21 cellular contexts compared by ENCODE assay signal in genomic region chr9:124312290-124313265, GRCh38. TPM values are rescaled to one million over a fixed set of nuclear protein-coding genes. Genes with fewer than 3 reads are reported as not detected.
DNase-seq lines count a peak whose midpoint lies in the region; ATAC-seq and TF ChIP-seq lines count a peak whose summit lies in the region.
"Had no signal": no experiment of that assay in that cellular context is flagged by ENCODE, and none has a peak within 500 bp of the region (broad histone marks: within the 10 kb centered on the region; RNA-seq: fewer than 3 reads in every experiment).

No MANE protein-coding gene starts in this region.

- peaks cover 10% of the 10 kb centered on the region for H3K4me1 Mint-ChIP-seq in dendritic cell treated with granulocyte-macrophage colony-stimulating factor and Interleukin-4, amounts not matched to agents 40 ng/mL and 50 ng/mL, for 4 days (ENCODE audit: low read depth)
- peaks cover 3% of the 10 kb centered on the region for H3K4me1 Mint-ChIP-seq in neural progenitor cell

- H3K36me3 ChIP-seq in DND-41 (ENCODE audit: insufficient read depth, low read length) (no peaks in the 10 kb centered on the region), OCI-LY3 (replicated peaks; ENCODE audit: low read depth, low read length) (peaks cover 69% of the 10 kb centered on the region), neural progenitor cell (no peaks in the 10 kb centered on the region)

- H3K4me2 ChIP-seq in DND-41 (ENCODE audit: insufficient read depth, low read length) (no peak overlapping the region), OCI-LY3 (ENCODE audit: low read length) (no peak overlapping the region), neural progenitor cell (no peak overlapping the region)
- H3K4me2 ChIP-seq: KMS-11 had no signal

- TF ChIP-seq CTCF in DND-41 (IDR thresholded peaks at IDR 0.05; ENCODE audit: borderline replicate concordance, extremely low read depth, low read length, poor library complexity, severe bottlenecking), result peak; percentile 14
- TF ChIP-seq CTCF in OCI-LY3 (IDR thresholded peaks at IDR 0.05; ENCODE audit: low read depth, low read length), result 0 out of 2 replicates have a peak, but pooled peaks have one; percentile 7
- peak; percentile 50 for TF ChIP-seq CTCF in neural progenitor cell (IDR thresholded peaks at IDR 0.05)
- TF ChIP-seq CTCF in omental fat pad (IDR thresholded peaks at IDR 0.05), result no peak

- H3K9ac ChIP-seq in DND-41 (ENCODE audit: low read depth, low read length) (no peak overlapping the region), OCI-LY3 (ENCODE audit: low read length) (no peak overlapping the region), neural progenitor cell (no peak overlapping the region)
- H3K9ac ChIP-seq: GM23248, KMS-11 had no signal

- peaks cover 100% of the 10 kb centered on the region for H3K36me3 Mint-ChIP-seq in dendritic cell treated with granulocyte-macrophage colony-stimulating factor and Interleukin-4, amounts not matched to agents 40 ng/mL and 50 ng/mL, for 4 days (ENCODE audit: low read depth)
- peaks cover 3% of the 10 kb centered on the region for H3K36me3 Mint-ChIP-seq in neural progenitor cell

- no peak overlapping the region for H3K27ac ChIP-seq in DND-41 (ENCODE audit: low read length)
- H3K27ac ChIP-seq in OCI-LY3 (ENCODE audit: low read length), result no peak overlapping the region
- no peak overlapping the region for H3K27ac ChIP-seq in neural progenitor cell
- H3K27ac ChIP-seq: breast epithelium, GM23248, KMS-11 had no signal

- H3K27me3 Mint-ChIP-seq in dendritic cell treated with granulocyte-macrophage colony-stimulating factor and Interleukin-4, amounts not matched to agents 40 ng/mL and 50 ng/mL, for 4 days, result no peaks in the 10 kb centered on the region
- H3K27me3 Mint-ChIP-seq in neural progenitor cell (ENCODE audit: insufficient read depth, low read depth), result no peaks in the 10 kb centered on the region
- H3K27me3 Mint-ChIP-seq: activated B cell treated with CpG ODN at 0.5 μM for 24 hours had no signal

- H3K4me3 ChIP-seq in DND-41 (ENCODE audit: low read depth in 1 of 2, low read length in 2 of 2) (no peak overlapping the region), OCI-LY3 (ENCODE audit: low read length) (no peak overlapping the region), neural progenitor cell (no peak overlapping the region)
- H3K4me3 ChIP-seq: breast epithelium, GM23248 had no signal

- no peak overlapping the region for H3K4me3 Mint-ChIP-seq in dendritic cell treated with granulocyte-macrophage colony-stimulating factor and Interleukin-4, amounts not matched to agents 40 ng/mL and 50 ng/mL, for 4 days
- H3K4me3 Mint-ChIP-seq in neural progenitor cell, result no peak overlapping the region
- H3K4me3 Mint-ChIP-seq: activated B cell treated with CpG ODN at 0.5 μM for 24 hours; activated CD8-positive, alpha-beta T cell treated with anti-CD3 and anti-CD28 coated beads, Interleukin-2, amount 10 ng/mL, durations not matched to agents 7 days and 5 days; activated T-cell treated with anti-CD3 and anti-CD28 coated beads, Interleukin-2, amount 50 U/mL, for 72 hours had no signal

- H3K4me1 ChIP-seq in DND-41 (ENCODE audit: insufficient read depth, low read length), result no peaks in the 10 kb centered on the region
- no peaks in the 10 kb centered on the region for H3K4me1 ChIP-seq in OCI-LY3 (ENCODE audit: low read length)
- no peaks in the 10 kb centered on the region for H3K4me1 ChIP-seq in neural progenitor cell
- H3K4me1 ChIP-seq: breast epithelium had no signal

- in situ Hi-C loops in ACHN (cut with HindIII; ENCODE audit: low pct_ligation_motif_present, low pct_unique_long_range_greater_than_20kb, low sequenced_read_pairs), result no loop called here

- H2AFZ ChIP-seq in DND-41 (ENCODE audit: low read depth, low read length) (no peak overlapping the region), OCI-LY3 (ENCODE audit: low read depth, low read length) (no peak overlapping the region), neural progenitor cell (replicated peaks) (no peak overlapping the region)
- H2AFZ ChIP-seq: GM23248 had no signal

- peak overlapping the region; percentile 39 for H3K27ac Mint-ChIP-seq in dendritic cell treated with granulocyte-macrophage colony-stimulating factor and Interleukin-4, amounts not matched to agents 40 ng/mL and 50 ng/mL, for 4 days
- H3K27ac Mint-ChIP-seq in neural progenitor cell, result no peak overlapping the region
- H3K27ac Mint-ChIP-seq: activated B cell treated with CpG ODN at 0.5 μM for 24 hours; activated CD8-positive, alpha-beta T cell treated with anti-CD3 and anti-CD28 coated beads, Interleukin-2, amount 10 ng/mL, durations not matched to agents 7 days and 5 days; activated T-cell treated with anti-CD3 and anti-CD28 coated beads, Interleukin-2, amount 50 U/mL, for 72 hours had no signal

- no peaks in the 10 kb centered on the region for H3K79me2 ChIP-seq in DND-41 (ENCODE audit: insufficient read depth, low read length)
- peaks cover 43% of the 10 kb centered on the region for H3K79me2 ChIP-seq in OCI-LY3 (ENCODE audit: low read length)
- H3K79me2 ChIP-seq in neural progenitor cell (ENCODE audit: low read depth), result no peaks in the 10 kb centered on the region

- H4K20me1 ChIP-seq in DND-41 (ENCODE audit: insufficient read depth, low read length), result no peaks in the 10 kb centered on the region
- H4K20me1 ChIP-seq in OCI-LY3 (ENCODE audit: insufficient read depth, low read length), result peaks cover 64% of the 10 kb centered on the region
- peaks cover 6% of the 10 kb centered on the region for H4K20me1 ChIP-seq in neural progenitor cell (ENCODE audit: low read depth)

- no peaks in the 10 kb centered on the region for H3K9me3 ChIP-seq in DND-41 (ENCODE audit: insufficient read depth, low read length, severe bottlenecking)
- no peaks in the 10 kb centered on the region for H3K9me3 ChIP-seq in OCI-LY3 (ENCODE audit: insufficient read depth, low read length)
- no peaks in the 10 kb centered on the region for H3K9me3 ChIP-seq in neural progenitor cell (ENCODE audit: low read depth)
- H3K9me3 ChIP-seq: breast epithelium had no signal

- no peaks in the 10 kb centered on the region for H3F3A ChIP-seq in neural progenitor cell (ENCODE audit: low read depth)

- intact Hi-C loops in dendritic cell treated with granulocyte-macrophage colony-stimulating factor and Interleukin-4, amounts not matched to agents 40 ng/mL and 50 ng/mL, for 4 days (cut with micrococcal nuclease), result no loop called here

- ATAC-seq in DND-41 (ENCODE audit: insufficient read depth, low read depth), result no peak
- no peak for ATAC-seq in HG02798 (IDR thresholded peaks at IDR 0.05; ENCODE audit: poor library complexity, unreplicated experiment)
- ATAC-seq in GM21447 (IDR thresholded peaks at IDR 0.05; ENCODE audit: unreplicated experiment), result no peak
- no peak for ATAC-seq in omental fat pad (ENCODE audit: low FRiP score)
- ATAC-seq: activated CD8-positive, alpha-beta T cell treated with anti-CD3 and anti-CD28 coated beads, Interleukin-2, amount 10 ng/mL, durations not matched to agents 7 days and 5 days; activated T-cell treated with anti-CD3 and anti-CD28 coated beads, Interleukin-2, amount 50 U/mL, for 72 hours; left cardiac atrium had no signal

- H3K27me3 ChIP-seq in DND-41 (ENCODE audit: insufficient read depth, low read length, poor library complexity) (no peaks in the 10 kb centered on the region), OCI-LY3 (ENCODE audit: low read depth, low read length) (no peaks in the 10 kb centered on the region), neural progenitor cell (no peaks in the 10 kb centered on the region)
- H3K27me3 ChIP-seq: breast epithelium had no signal

- no peaks in the 10 kb centered on the region for H3K9me3 Mint-ChIP-seq in dendritic cell treated with granulocyte-macrophage colony-stimulating factor and Interleukin-4, amounts not matched to agents 40 ng/mL and 50 ng/mL, for 4 days
- no peaks in the 10 kb centered on the region for H3K9me3 Mint-ChIP-seq in neural progenitor cell
- H3K9me3 Mint-ChIP-seq: activated B cell treated with CpG ODN at 0.5 μM for 24 hours; activated T-cell treated with anti-CD3 and anti-CD28 coated beads, Interleukin-2, amount 50 U/mL, for 72 hours had no signal

- DNase-seq in DND-41 (no peak), neural progenitor cell (ENCODE audit: low spot score) (peak; percentile 45), ACHN (no peak), omental fat pad (ENCODE audit: low spot score) (no peak)
- DNase-seq: activated B cell treated with CpG ODN at 0.5 μM for 24 hours; activated CD8-positive, alpha-beta T cell treated with anti-CD3 and anti-CD28 coated beads, Interleukin-2, amount 10 ng/mL, durations not matched to agents 7 days and 5 days; activated T-cell treated with anti-CD3 and anti-CD28 coated beads, Interleukin-2, amount 50 U/mL, for 72 hours; COR-L47; effector memory CD4-positive, alpha-beta T cell; GM23248; left cardiac atrium; NCI-H1092 treated with DMSO at 0.1 percent for 48 hours; occipital lobe; stimulated activated CD4-positive, alpha-beta T cell treated with anti-CD3 and anti-CD28 coated beads, Interleukin-1b, Interleukin-23, amount 100 ng/mL, for 48 hours; T-helper 1 cell had no signal

RNA-seq across cellular contexts. Expression of gene NEK6, which starts 54.8 kb away (rescaled TPM):
- total RNA-seq in neural progenitor cell (ENCODE audit: low replicate concordance) (18.5 and 21.2 TPM in 2 replicates), omental fat pad (10 to 100 TPM; 11.8 to 52.1 (median 29.0) TPM)

Comparison
In these comparisons a context has a peak if more than half of its experiments do, and no peak if none do; other contexts are left out.
1. CTCF ChIP-seq: peak in DND-41 (single experiment), OCI-LY3 (single experiment) and neural progenitor cell (single experiment); none in omental fat pad (0 of 3).